Comparison of ENCODE assay signal across 8 cellular contexts in genomic region chr20:4108495-4109306, GRCh38. TPM values are rescaled to one million over a fixed set of nuclear protein-coding genes. Genes with fewer than 3 reads are reported as not detected.
DNase-seq lines count a peak whose midpoint lies in the region; ATAC-seq and TF ChIP-seq lines count a peak whose summit lies in the region.

No MANE protein-coding gene starts in this region.

- H3K27me3 Mint-ChIP-seq in activated B cell treated with CpG ODN at 0.5 μM for 24 hours: peaks cover 23% of the 10 kb centered on the region

- TF ChIP-seq CTCF in activated B cell treated with CpG ODN at 0.5 μM for 24 hours (IDR thresholded peaks at IDR 0.05): no peak

- H3K4me1 Mint-ChIP-seq in activated B cell treated with CpG ODN at 0.5 μM for 24 hours: peaks cover 6% of the 10 kb centered on the region

- H3K36me3 Mint-ChIP-seq in activated B cell treated with CpG ODN at 0.5 μM for 24 hours (ENCODE audit: low read depth): no peaks in the 10 kb centered on the region

- no peak overlapping the region for H3K27ac Mint-ChIP-seq in activated B cell treated with CpG ODN at 0.5 μM for 24 hours

- ATAC-seq in HG02798 (IDR thresholded peaks at IDR 0.05; ENCODE audit: poor library complexity, unreplicated experiment): peak; percentile 52
- ATAC-seq in activated B cell treated with CpG ODN at 0.5 μM for 24 hours (ENCODE audit: low read depth): peak; percentile 67
- no peak for ATAC-seq in GM18870 (IDR thresholded peaks at IDR 0.05; ENCODE audit: unreplicated experiment)

- POLR2A ChIA-PET in activated B cell treated with CpG ODN at 0.5 μM for 24 hours (lab: Charles Lee): no interaction called here

- no peaks in the 10 kb centered on the region for H3K9me3 Mint-ChIP-seq in activated B cell treated with CpG ODN at 0.5 μM for 24 hours

- CTCF ChIA-PET in activated B cell treated with CpG ODN at 0.5 μM for 24 hours (lab: Charles Lee): no interaction called here

- H3K4me3 Mint-ChIP-seq in activated B cell treated with CpG ODN at 0.5 μM for 24 hours: no peak overlapping the region

- intact Hi-C loops in activated B cell treated with CpG ODN at 0.5 μM for 24 hours (cut with micrococcal nuclease): loop anchor here (5.0 kb wide), 1 partner anchor 614 kb away; the partner anchor contains the start of gene PRND

- DNase-seq in Daoy (ENCODE audit: low read depth): peak; percentile 85
- peak; percentile 30 for DNase-seq in NCI-H446 treated with DMSO at 0.1 percent for 48 hours (lab: John Stamatoyannopoulos, UW)
- no peak for DNase-seq in activated B cell treated with CpG ODN at 0.5 μM for 24 hours
- peak; percentile 54 for DNase-seq in central memory CD4-positive, alpha-beta T cell
- peak; percentile 81 for DNase-seq in kidney tubule cell (ENCODE audit: low spot score)
- DNase-seq in stimulated activated CD4-positive, alpha-beta T cell treated with anti-CD3 and anti-CD28 coated beads, Interleukin-2, amount 100 ng/mL, for 48 hours: peak; percentile 50 to 57

RNA-seq across cellular contexts. Expression of gene SMOX, which starts 39.9 kb away (rescaled TPM):
- total RNA-seq in Daoy (2014; rRNA removed; shearing (Covaris generic)): 35.8 and 37.6 TPM in 2 replicates
- 0.12 TPM in 1 of 2 replicates, not detected in the other for total RNA-seq in activated B cell treated with CpG ODN at 0.5 μM for 24 hours

Comparison
In these comparisons a context has a peak if more than half of its experiments do, and no peak if none do; other contexts are left out.
1. RNA of gene SMOX, which starts 39.9 kb away (total RNA-seq): 35.8 to 37.6 TPM in Daoy; 0.12 TPM in activated B cell treated with CpG ODN at 0.5 μM for 24 hours; every median in the first group is over 10 times any median in the second.